In the genomic region with DNA sequence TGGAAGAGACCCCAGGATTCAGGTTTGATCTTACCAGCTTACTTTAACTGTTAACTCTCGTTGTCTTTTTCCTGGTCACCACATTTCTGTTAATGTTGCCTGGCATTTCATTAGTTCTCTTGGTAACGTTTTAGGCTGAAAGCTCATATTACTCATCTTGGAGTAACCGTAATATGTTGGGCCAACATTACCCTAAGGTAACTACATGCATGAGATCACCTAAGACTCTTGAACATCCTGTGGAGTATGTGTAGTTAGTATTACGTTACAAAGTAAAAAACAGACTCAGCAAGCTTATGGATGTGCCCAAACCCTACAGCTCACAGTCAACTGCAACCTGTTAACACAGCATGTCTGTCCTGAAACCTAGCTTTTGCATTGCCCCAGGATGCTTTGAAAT, we compare ENCODE assay signal across 28 cellular contexts.
A peak's percentile ranks its signal among the peaks of the same experiment; 100 is the strongest.
DNase-seq lines count a peak whose midpoint lies in the region; ATAC-seq and TF ChIP-seq lines count a peak whose summit lies in the region.
"Had no signal": no experiment of that assay in that cellular context is flagged by ENCODE, and none has a peak within 500 bp of the region (broad histone marks: within the 10 kb centered on the region; RNA-seq: fewer than 3 reads in every experiment).

No MANE protein-coding gene starts in this region.

- POLR2A ChIA-PET in MCF 10A (lab: Yijun Ruan, JAX) (interaction anchor here (0.7 to 1.7 kb wide), 5 partner anchors 16 to 203 kb away, joined by 3 to 9 read pairs (median 4); partner anchors contain the start of gene HS3ST1), HEK293T (lab: Yijun Ruan, JAX) (no interaction called here)

- no peak overlapping the region for H3K27ac ChIP-seq in breast epithelium
- H3K27ac ChIP-seq in epithelial cell of prostate, result peak overlapping the region; percentile 100
- H3K27ac ChIP-seq: adrenal gland, cardiac muscle cell, hepatocyte, lower lobe of right lung, right lobe of liver, SJCRH30, upper lobe of right lung had no signal

- no peak for TF ChIP-seq POLR2A in breast epithelium (IDR thresholded peaks at IDR 0.05)

- no peaks in the 10 kb centered on the region for H3K36me3 Mint-ChIP-seq in MCF 10A (ENCODE audit: insufficient read depth, unreplicated experiment)
- H3K36me3 Mint-ChIP-seq: immature natural killer cell, T-cell had no signal

- BruUV-seq in MCF 10A (replicated peaks; lab: Mats Ljungman, UMichigan), result no TSS peak

- no peak for TF ChIP-seq CTCF in MCF 10A (IDR thresholded peaks at IDR 0.05; ENCODE audit: unreplicated experiment)
- TF ChIP-seq CTCF in breast epithelium (IDR thresholded peaks at IDR 0.05), result no peak

- H3K4me3 Mint-ChIP-seq in MCF 10A (ENCODE audit: unreplicated experiment), result no peak overlapping the region
- H3K4me3 Mint-ChIP-seq: activated CD8-positive, alpha-beta T cell treated with anti-CD3 and anti-CD28 coated beads, Interleukin-2, amount 10 ng/mL, durations not matched to agents 7 days and 5 days; immature natural killer cell; T-cell had no signal

- H3K27me3 Mint-ChIP-seq in MCF 10A (ENCODE audit: insufficient read depth, unreplicated experiment), result no peaks in the 10 kb centered on the region
- H3K27me3 Mint-ChIP-seq: T-cell had no signal

- H3K36me3 ChIP-seq in breast epithelium, result no peaks in the 10 kb centered on the region
- H3K36me3 ChIP-seq: adrenal gland, BE2C, cardiac muscle cell, lower lobe of right lung, MG63, right lobe of liver, SJCRH30, upper lobe of right lung had no signal

- H3K27ac Mint-ChIP-seq in MCF 10A (ENCODE audit: low read depth, unreplicated experiment), result peak overlapping the region; percentile 89
- H3K27ac Mint-ChIP-seq: activated CD8-positive, alpha-beta T cell treated with anti-CD3 and anti-CD28 coated beads, Interleukin-2, amount 10 ng/mL, durations not matched to agents 7 days and 5 days; immature natural killer cell; T-cell had no signal

- intact Hi-C loops in MCF 10A (cut with micrococcal nuclease), result loop anchor here (5.0 kb wide), 1 partner anchor 205 kb away; the partner anchor contains the start of gene HS3ST1
- intact Hi-C loops in breast epithelium (cut with DNase I; ENCODE audit: low total_unique reads), result no loop called here

- no peak overlapping the region for H3K4me3 ChIP-seq in breast epithelium
- H3K4me3 ChIP-seq: adrenal gland, cardiac muscle cell, hepatocyte, lower lobe of right lung, MG63, right lobe of liver, SJCRH30, upper lobe of right lung had no signal

- no peaks in the 10 kb centered on the region for H3K27me3 ChIP-seq in breast epithelium
- H3K27me3 ChIP-seq: adrenal gland, BE2C, cardiac muscle cell, hepatocyte, MG63, right lobe of liver, SJCRH30, upper lobe of right lung had no signal

- H3K9me3 Mint-ChIP-seq in MCF 10A (ENCODE audit: unreplicated experiment), result no peaks in the 10 kb centered on the region
- H3K9me3 Mint-ChIP-seq: T-cell had no signal

- DNase-seq in MCF 10A (ENCODE audit: unreplicated experiment) (peak; percentile 49), breast epithelium (ENCODE audit: low spot score in 2 of 2) (no peak), NCI-H345 (lab: John Stamatoyannopoulos, UW) (peak; percentile 46), epithelial cell of prostate (ENCODE audit: low read depth, low spot score) (peak; percentile 91), T-helper 2 cell (no peak), HEK293T (ENCODE audit: extremely low spot score) (no peak)
- DNase-seq in activated naive CD4-positive, alpha-beta T cell (lab: John Stamatoyannopoulos, UW), result no peak
- DNase-seq: activated CD4-positive, alpha-beta T cell treated with anti-CD3 and anti-CD28 coated beads for 1 hour; activated CD8-positive, alpha-beta T cell treated with anti-CD3 and anti-CD28 coated beads, Interleukin-2, amount 10 ng/mL, durations not matched to agents 7 days and 5 days; activated gamma-delta T cell treated with Interleukin-2 at 50 U/mL for 16 hours; adrenal gland; BE2C; COR-L47; foreskin fibroblast; immature natural killer cell; lower lobe of right lung; MG63; NCI-H1694; NCI-H526 treated with DMSO at 0.1 percent for 48 hours; right lobe of liver; SJCRH30; stimulated activated CD4-positive, alpha-beta T cell treated with anti-CD3 and anti-CD28 coated beads, Interleukin-15, amount 100 ng/mL, for 24 hours; stimulated activated CD8-positive, alpha-beta memory T cell treated with anti-CD3 and anti-CD28 coated beads, Interleukin-4, amount 100 ng/mL, for 48 hours; T-cell; upper lobe of right lung had no signal

- no peaks in the 10 kb centered on the region for H3K9me3 ChIP-seq in breast epithelium
- H3K9me3 ChIP-seq: adrenal gland, BE2C, lower lobe of right lung, MG63, right lobe of liver, SJCRH30, upper lobe of right lung had no signal

- peaks cover 55% of the 10 kb centered on the region for H3K4me1 Mint-ChIP-seq in MCF 10A (ENCODE audit: insufficient read depth, unreplicated experiment)
- H3K4me1 Mint-ChIP-seq: immature natural killer cell, T-cell had no signal

- no peak for ATAC-seq in HG03442 (IDR thresholded peaks at IDR 0.05; ENCODE audit: unreplicated experiment)
- ATAC-seq: activated CD8-positive, alpha-beta T cell treated with anti-CD3 and anti-CD28 coated beads, Interleukin-2, amount 10 ng/mL, durations not matched to agents 7 days and 5 days; lower lobe of right lung; right lobe of liver; T-cell; upper lobe of right lung had no signal

- no peaks in the 10 kb centered on the region for H3K4me1 ChIP-seq in breast epithelium
- H3K4me1 ChIP-seq: adrenal gland, BE2C, lower lobe of right lung, right lobe of liver, upper lobe of right lung had no signal

- CTCF ChIA-PET in MCF 10A (lab: Yijun Ruan, JAX), result interaction anchor here (1.3 kb wide), 1 partner anchor 71 kb away, joined by 5 read pairs; no protein-coding TSS in a partner anchor
- CTCF ChIA-PET in HEK293T (lab: Yijun Ruan, JAX), result no interaction called here

TF ChIP-seq in HEK293T, 16 proteins besides CTCF, POLR2A, EP300 and RAD21:
- TF ChIP-seq ARNT (IDR thresholded peaks at IDR 0.05) (no peak), FOXK2 (IDR thresholded peaks at IDR 0.05) (no peak), CTBP1 (IDR thresholded peaks at IDR 0.05; ENCODE audit: borderline replicate concordance) (no peak), ZNF384 (IDR thresholded peaks at IDR 0.05) (no peak), SP1 (IDR thresholded peaks at IDR 0.05) (no peak), LEF1 (IDR thresholded peaks at IDR 0.05; ENCODE audit: borderline replicate concordance) (no peak)

Comparison
In these comparisons a context has a peak if more than half of its experiments do, and no peak if none do; other contexts are left out.
1. DNase-seq: peak in MCF 10A (single experiment), NCI-H345 (single experiment) and epithelial cell of prostate (single experiment); none in breast epithelium (0 of 2), T-helper 2 cell (0 of 5), HEK293T (single experiment) and activated naive CD4-positive, alpha-beta T cell (0 of 4).